Comparison of ENCODE assay signal across 1 cellular context in genomic region chr5:111757582-111758283, GRCh38.
A peak's percentile ranks its signal among the peaks of the same experiment; 100 is the strongest.
TF ChIP-seq lines count a peak whose summit lies in the region.

No MANE protein-coding gene starts in this region.

TF ChIP-seq in HEK293, 187 proteins besides CTCF, POLR2A, EP300 and RAD21 (continued from another document):
- TF ChIP-seq ZNF398 (tag by site-specific recombination; IDR thresholded peaks at IDR 0.05) (no peak), ZNF350 (tag by site-specific recombination; IDR thresholded peaks at IDR 0.05) (no peak), SALL2 (tag by site-specific recombination; IDR thresholded peaks at IDR 0.05; ENCODE audit: borderline replicate concordance) (no peak), ZNF23 (tag by site-specific recombination; IDR thresholded peaks at IDR 0.05; ENCODE audit: borderline replicate concordance) (no peak), HOXA7 (CRISPR knock-in tag; IDR thresholded peaks at IDR 0.05; ENCODE audit: borderline replicate concordance) (no peak), KLF1 (tag by site-specific recombination; IDR thresholded peaks at IDR 0.05) (peak; percentile 48), ZNF138 (tag by site-specific recombination; IDR thresholded peaks at IDR 0.05; ENCODE audit: borderline replicate concordance) (no peak), OVOL3 (tag by site-specific recombination; IDR thresholded peaks at IDR 0.05) (peak; percentile 50; the same call in 1 of the 2 replicates), ZFP37 (tag by site-specific recombination; IDR thresholded peaks at IDR 0.05) (peak; percentile 88), KLF7 (tag by site-specific recombination; IDR thresholded peaks at IDR 0.05; ENCODE audit: borderline replicate concordance) (no peak; the same call in 1 of the 2 replicates), BCL11A (tag by site-specific recombination; IDR thresholded peaks at IDR 0.05; ENCODE audit: low read depth) (no peak), ZNF623 (tag by site-specific recombination; IDR thresholded peaks at IDR 0.05) (no peak), HIC1 (tag by site-specific recombination; IDR thresholded peaks at IDR 0.05) (no peak), ZNF202 (tag by site-specific recombination; IDR thresholded peaks at IDR 0.05; ENCODE audit: borderline replicate concordance) (no peak), IKZF3 (tag by site-specific recombination; IDR thresholded peaks at IDR 0.05) (no peak; the same call in 1 of the 2 replicates), SP3 (tag by site-specific recombination; IDR thresholded peaks at IDR 0.05) (peak; percentile 58; the same call in 1 of the 2 replicates), ZNF596 (tag by site-specific recombination; IDR thresholded peaks at IDR 0.05) (no peak), KLF17 (tag by site-specific recombination; IDR thresholded peaks at IDR 0.05) (peak; percentile 77; the same call in 1 of the 2 replicates), ZNF433 (tag by site-specific recombination; IDR thresholded peaks at IDR 0.05; ENCODE audit: low read depth) (no peak), EGR2 (tag by site-specific recombination; IDR thresholded peaks at IDR 0.05; ENCODE audit: low read depth) (peak; percentile 94), PRDM1 (tag by site-specific recombination; IDR thresholded peaks at IDR 0.05) (no peak), ZEB2 (tag by site-specific recombination; IDR thresholded peaks at IDR 0.05) (peak; percentile 74), ZNF626 (tag by site-specific recombination; IDR thresholded peaks at IDR 0.05) (no peak), ZNF184 (tag by site-specific recombination; IDR thresholded peaks at IDR 0.05) (no peak), ZSCAN23 (tag by site-specific recombination; IDR thresholded peaks at IDR 0.05) (no peak)
- TF ChIP-seq, protein P1, sequence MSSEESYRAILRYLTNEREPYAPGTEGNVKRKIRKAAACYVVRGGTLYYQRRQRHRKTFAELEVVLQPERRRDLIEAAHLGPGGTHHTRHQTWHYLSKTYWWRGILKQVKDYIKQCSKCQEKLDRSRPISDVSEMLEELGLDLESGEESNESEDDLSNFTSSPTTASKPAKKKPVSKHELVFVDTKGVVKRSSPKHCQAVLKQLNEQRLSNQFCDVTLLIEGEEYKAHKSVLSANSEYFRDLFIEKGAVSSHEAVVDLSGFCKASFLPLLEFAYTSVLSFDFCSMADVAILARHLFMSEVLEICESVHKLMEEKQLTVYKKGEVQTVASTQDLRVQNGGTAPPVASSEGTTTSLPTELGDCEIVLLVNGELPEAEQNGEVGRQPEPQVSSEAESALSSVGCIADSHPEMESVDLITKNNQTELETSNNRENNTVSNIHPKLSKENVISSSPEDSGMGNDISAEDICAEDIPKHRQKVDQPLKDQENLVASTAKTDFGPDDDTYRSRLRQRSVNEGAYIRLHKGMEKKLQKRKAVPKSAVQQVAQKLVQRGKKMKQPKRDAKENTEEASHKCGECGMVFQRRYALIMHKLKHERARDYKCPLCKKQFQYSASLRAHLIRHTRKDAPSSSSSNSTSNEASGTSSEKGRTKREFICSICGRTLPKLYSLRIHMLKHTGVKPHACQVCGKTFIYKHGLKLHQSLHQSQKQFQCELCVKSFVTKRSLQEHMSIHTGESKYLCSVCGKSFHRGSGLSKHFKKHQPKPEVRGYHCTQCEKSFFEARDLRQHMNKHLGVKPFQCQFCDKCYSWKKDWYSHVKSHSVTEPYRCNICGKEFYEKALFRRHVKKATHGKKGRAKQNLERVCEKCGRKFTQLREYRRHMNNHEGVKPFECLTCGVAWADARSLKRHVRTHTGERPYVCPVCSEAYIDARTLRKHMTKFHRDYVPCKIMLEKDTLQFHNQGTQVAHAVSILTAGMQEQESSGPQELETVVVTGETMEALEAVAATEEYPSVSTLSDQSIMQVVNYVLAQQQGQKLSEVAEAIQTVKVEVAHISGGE (tag by site-specific recombination; conservative IDR thresholded peaks at IDR 0.05; ENCODE audit: low read depth): peak; percentile 34; the same call in 1 of the 2 replicates
- TF ChIP-seq, protein P2, sequence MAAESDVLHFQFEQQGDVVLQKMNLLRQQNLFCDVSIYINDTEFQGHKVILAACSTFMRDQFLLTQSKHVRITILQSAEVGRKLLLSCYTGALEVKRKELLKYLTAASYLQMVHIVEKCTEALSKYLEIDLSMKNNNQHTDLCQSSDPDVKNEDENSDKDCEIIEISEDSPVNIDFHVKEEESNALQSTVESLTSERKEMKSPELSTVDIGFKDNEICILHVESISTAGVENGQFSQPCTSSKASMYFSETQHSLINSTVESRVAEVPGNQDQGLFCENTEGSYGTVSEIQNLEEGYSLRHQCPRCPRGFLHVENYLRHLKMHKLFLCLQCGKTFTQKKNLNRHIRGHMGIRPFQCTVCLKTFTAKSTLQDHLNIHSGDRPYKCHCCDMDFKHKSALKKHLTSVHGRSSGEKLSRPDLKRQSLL (tag by site-specific recombination; IDR thresholded peaks at IDR 0.05): no peak
- TF ChIP-seq, protein P3, sequence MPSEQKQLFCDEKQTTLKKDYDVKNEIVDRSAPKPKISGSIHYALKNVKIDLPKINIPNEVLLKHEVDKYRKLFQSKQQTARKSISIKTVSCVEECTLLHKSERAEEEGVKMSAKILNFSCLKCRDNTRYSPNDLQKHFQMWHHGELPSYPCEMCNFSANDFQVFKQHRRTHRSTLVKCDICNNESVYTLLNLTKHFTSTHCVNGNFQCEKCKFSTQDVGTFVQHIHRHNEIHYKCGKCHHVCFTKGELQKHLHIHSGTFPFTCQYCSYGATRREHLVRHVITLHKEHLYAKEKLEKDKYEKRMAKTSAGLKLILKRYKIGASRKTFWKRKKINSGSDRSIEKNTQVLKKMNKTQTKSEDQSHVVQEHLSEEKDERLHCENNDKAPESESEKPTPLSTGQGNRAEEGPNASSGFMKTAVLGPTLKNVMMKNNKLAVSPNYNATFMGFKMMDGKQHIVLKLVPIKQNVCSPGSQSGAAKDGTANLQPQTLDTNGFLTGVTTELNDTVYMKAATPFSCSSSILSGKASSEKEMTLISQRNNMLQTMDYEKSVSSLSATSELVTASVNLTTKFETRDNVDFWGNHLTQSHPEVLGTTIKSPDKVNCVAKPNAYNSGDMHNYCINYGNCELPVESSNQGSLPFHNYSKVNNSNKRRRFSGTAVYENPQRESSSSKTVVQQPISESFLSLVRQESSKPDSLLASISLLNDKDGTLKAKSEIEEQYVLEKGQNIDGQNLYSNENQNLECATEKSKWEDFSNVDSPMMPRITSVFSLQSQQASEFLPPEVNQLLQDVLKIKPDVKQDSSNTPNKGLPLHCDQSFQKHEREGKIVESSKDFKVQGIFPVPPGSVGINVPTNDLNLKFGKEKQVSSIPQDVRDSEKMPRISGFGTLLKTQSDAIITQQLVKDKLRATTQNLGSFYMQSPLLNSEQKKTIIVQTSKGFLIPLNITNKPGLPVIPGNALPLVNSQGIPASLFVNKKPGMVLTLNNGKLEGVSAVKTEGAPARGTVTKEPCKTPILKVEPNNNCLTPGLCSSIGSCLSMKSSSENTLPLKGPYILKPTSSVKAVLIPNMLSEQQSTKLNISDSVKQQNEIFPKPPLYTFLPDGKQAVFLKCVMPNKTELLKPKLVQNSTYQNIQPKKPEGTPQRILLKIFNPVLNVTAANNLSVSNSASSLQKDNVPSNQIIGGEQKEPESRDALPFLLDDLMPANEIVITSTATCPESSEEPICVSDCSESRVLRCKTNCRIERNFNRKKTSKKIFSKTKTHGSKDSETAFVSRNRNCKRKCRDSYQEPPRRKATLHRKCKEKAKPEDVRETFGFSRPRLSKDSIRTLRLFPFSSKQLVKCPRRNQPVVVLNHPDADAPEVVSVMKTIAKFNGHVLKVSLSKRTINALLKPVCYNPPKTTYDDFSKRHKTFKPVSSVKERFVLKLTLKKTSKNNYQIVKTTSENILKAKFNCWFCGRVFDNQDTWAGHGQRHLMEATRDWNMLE (tag by site-specific recombination; conservative IDR thresholded peaks at IDR 0.05; ENCODE audit: low read depth): no peak
- TF ChIP-seq, protein P4, sequence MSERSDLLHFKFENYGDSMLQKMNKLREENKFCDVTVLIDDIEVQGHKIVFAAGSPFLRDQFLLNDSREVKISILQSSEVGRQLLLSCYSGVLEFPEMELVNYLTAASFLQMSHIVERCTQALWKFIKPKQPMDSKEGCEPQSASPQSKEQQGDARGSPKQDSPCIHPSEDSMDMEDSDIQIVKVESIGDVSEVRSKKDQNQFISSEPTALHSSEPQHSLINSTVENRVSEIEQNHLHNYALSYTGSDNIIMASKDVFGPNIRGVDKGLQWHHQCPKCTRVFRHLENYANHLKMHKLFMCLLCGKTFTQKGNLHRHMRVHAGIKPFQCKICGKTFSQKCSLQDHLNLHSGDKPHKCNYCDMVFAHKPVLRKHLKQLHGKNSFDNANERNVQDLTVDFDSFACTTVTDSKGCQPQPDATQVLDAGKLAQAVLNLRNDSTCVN (tag by site-specific recombination; optimal IDR thresholded peaks at IDR 0.05): peak; percentile 97
- TF ChIP-seq, protein P5, sequence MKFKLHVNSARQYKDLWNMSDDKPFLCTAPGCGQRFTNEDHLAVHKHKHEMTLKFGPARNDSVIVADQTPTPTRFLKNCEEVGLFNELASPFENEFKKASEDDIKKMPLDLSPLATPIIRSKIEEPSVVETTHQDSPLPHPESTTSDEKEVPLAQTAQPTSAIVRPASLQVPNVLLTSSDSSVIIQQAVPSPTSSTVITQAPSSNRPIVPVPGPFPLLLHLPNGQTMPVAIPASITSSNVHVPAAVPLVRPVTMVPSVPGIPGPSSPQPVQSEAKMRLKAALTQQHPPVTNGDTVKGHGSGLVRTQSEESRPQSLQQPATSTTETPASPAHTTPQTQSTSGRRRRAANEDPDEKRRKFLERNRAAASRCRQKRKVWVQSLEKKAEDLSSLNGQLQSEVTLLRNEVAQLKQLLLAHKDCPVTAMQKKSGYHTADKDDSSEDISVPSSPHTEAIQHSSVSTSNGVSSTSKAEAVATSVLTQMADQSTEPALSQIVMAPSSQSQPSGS (tag by site-specific recombination; IDR thresholded peaks at IDR 0.05; ENCODE audit: low read depth): no peak
- TF ChIP-seq, protein P6, sequence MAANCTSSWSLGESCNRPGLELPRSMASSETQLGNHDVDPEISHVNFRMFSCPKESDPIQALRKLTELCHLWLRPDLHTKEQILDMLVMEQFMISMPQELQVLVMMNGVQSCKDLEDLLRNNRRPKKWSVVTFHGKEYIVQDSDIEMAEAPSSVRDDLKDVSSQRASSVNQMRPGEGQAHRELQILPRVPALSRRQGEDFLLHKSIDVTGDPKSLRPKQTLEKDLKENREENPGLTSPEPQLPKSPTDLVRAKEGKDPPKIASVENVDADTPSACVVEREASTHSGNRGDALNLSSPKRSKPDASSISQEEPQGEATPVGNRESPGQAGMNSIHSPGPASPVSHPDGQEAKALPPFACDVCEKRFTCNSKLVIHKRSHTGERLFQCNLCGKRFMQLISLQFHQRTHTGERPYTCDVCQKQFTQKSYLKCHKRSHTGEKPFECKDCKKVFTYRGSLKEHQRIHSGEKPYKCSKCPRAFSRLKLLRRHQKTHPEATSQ (tag by site-specific recombination; IDR thresholded peaks at IDR 0.05): peak; percentile 64; the same call in 1 of the 2 replicates
